1 cellular context compared by ENCODE assay signal in the genomic region with DNA sequence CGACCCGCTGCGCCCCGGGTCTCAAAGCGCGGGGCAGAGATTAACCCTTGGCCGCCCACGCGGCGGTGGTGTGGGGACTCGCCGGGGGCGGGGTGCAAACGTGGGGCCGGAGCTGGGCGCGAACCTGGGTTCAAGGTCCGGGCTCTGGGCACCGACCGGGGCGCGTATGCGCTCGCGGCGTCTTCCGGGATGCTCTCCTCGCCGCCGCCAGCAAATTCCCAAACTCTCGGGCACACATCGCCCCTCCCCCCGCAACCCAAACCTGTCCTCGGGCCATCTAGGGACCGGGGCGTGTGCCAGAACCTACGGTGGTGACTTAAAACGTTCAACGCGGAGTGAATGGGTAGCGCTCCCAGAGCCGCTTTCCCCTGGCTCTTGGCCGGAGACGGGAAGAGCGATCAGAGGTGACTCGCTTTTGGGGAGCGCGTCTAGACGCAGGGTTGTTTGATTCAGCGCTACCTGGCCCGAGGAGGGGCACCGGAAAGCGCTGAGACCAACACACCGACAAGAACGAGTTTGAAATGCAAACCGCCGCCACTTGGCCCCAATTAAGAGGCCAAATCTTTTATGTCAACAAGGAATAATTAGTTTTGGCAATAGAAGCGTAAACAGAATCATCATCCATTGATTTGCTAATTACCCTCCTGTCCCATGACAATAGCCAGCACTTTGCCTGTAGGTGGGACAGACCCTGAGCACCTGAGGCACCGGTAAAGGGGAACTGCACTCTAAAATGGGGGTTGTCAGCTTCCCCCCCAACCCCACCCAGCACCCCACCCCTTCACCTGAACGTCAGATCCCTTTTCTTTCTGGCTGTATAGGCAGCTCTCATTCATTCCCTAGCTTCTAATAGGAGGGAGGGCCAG.
A peak's percentile ranks its signal among the peaks of the same experiment; 100 is the strongest.
TF ChIP-seq lines count a peak whose summit lies in the region.

No MANE protein-coding gene starts in this region.

TF ChIP-seq in HepG2, 621 proteins besides CTCF, POLR2A, EP300 and RAD21 (continued from another document and continues in another):
- TF ChIP-seq, protein P1, sequence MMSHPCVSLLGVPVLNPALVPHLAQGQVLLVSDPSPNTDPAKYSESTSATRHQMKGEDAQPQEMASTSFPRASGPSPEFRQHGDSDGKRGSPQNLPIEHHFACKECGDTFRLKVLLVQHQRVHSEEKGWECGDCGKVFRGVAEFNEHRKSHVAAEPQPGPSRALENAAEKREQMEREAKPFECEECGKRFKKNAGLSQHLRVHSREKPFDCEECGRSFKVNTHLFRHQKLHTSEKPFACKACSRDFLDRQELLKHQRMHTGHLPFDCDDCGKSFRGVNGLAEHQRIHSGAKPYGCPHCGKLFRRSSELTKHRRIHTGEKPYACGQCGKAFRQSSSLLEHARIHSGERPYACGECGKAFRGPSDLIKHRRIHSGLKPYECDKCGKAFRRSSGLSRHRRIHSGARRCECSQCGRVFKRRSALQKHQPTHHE (CRISPR knock-in tag; IDR thresholded peaks at IDR 0.05; ENCODE audit: borderline replicate concordance) = peak; percentile 88; the same call in 1 of the 2 replicates
- TF ChIP-seq, protein P2, sequence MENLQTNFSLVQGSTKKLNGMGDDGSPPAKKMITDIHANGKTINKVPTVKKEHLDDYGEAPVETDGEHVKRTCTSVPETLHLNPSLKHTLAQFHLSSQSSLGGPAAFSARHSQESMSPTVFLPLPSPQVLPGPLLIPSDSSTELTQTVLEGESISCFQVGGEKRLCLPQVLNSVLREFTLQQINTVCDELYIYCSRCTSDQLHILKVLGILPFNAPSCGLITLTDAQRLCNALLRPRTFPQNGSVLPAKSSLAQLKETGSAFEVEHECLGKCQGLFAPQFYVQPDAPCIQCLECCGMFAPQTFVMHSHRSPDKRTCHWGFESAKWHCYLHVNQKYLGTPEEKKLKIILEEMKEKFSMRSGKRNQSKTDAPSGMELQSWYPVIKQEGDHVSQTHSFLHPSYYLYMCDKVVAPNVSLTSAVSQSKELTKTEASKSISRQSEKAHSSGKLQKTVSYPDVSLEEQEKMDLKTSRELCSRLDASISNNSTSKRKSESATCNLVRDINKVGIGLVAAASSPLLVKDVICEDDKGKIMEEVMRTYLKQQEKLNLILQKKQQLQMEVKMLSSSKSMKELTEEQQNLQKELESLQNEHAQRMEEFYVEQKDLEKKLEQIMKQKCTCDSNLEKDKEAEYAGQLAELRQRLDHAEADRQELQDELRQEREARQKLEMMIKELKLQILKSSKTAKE (CRISPR knock-in tag; IDR thresholded peaks at IDR 0.05; ENCODE audit: borderline replicate concordance) = peak; percentile 6; the same call in 1 of the 2 replicates
- TF ChIP-seq ZNF138 (CRISPR knock-in tag; IDR thresholded peaks at IDR 0.05; ENCODE audit: low read depth) (no peak), ELF3 (CRISPR knock-in tag; IDR thresholded peaks at IDR 0.05) (peak; percentile 66), ZBTB42 (CRISPR knock-in tag; IDR thresholded peaks at IDR 0.05) (no peak), ZNF607 (CRISPR knock-in tag; IDR thresholded peaks at IDR 0.05; ENCODE audit: borderline replicate concordance) (peak; percentile 86), TAF1 (CRISPR knock-in tag; IDR thresholded peaks at IDR 0.05) (peak; percentile 77), ZNF766 (CRISPR knock-in tag; IDR thresholded peaks at IDR 0.05; ENCODE audit: borderline replicate concordance) (peak; percentile 85), ZNF230 (CRISPR knock-in tag; IDR thresholded peaks at IDR 0.05) (peak; percentile 69; the same call in 1 of the 2 replicates), NCOR1 (IDR thresholded peaks at IDR 0.05; ENCODE audit: borderline replicate concordance, low read length) (peak; percentile 73), ZNF274 (CRISPR knock-in tag; IDR thresholded peaks at IDR 0.05) (peak; percentile 76; the same call in 1 of the 2 replicates), ARNT2 (CRISPR knock-in tag; IDR thresholded peaks at IDR 0.05; ENCODE audit: low read depth) (peak; percentile 93), ZSCAN21 (CRISPR knock-in tag; IDR thresholded peaks at IDR 0.05; ENCODE audit: borderline replicate concordance) (no peak), TBX3 (IDR thresholded peaks at IDR 0.05; ENCODE audit: borderline replicate concordance) (peak; percentile 57; the same call in 1 of the 2 replicates), ZNF234 (CRISPR knock-in tag; conservative IDR thresholded peaks at IDR 0.05) (peak; percentile 87; the same call in 1 of the 2 replicates), LCORL (IDR thresholded peaks at IDR 0.05) (peak; percentile 62; the same call in 1 of the 2 replicates), LCORL (CRISPR knock-in tag; IDR thresholded peaks at IDR 0.05) (peak; percentile 99), KLF6 (CRISPR knock-in tag; IDR thresholded peaks at IDR 0.05) (peak; percentile 66; the same call in 1 of the 2 replicates), ZNF460 (CRISPR knock-in tag; IDR thresholded peaks at IDR 0.05; ENCODE audit: borderline replicate concordance) (no peak), ZMAT3 (CRISPR knock-in tag; conservative IDR thresholded peaks at IDR 0.05) (peak; percentile 61; the same call in 1 of the 2 replicates), ZFP36L1 (CRISPR knock-in tag; IDR thresholded peaks at IDR 0.05) (no peak), ZNF256 (CRISPR knock-in tag; conservative IDR thresholded peaks at IDR 0.05) (0 out of 2 replicates have a peak, but pooled peaks have one; percentile 49), CBX1 (IDR thresholded peaks at IDR 0.05; ENCODE audit: low read depth) (peak; percentile 44), GATAD1 (CRISPR knock-in tag; IDR thresholded peaks at IDR 0.05) (peak; percentile 52), ATF7-NPFF (CRISPR knock-in tag; IDR thresholded peaks at IDR 0.05; ENCODE audit: low read depth) (peak; percentile 87), MEF2D (CRISPR knock-in tag; IDR thresholded peaks at IDR 0.05) (peak; percentile 92), NR2F6 (IDR thresholded peaks at IDR 0.05) (no peak), NR2F6 (CRISPR knock-in tag; IDR thresholded peaks at IDR 0.05) (peak; percentile 49; the same call in 1 of the 2 replicates), NFKBIZ (CRISPR knock-in tag; IDR thresholded peaks at IDR 0.05) (no peak; the same call in 1 of the 2 replicates), ZNF235 (CRISPR knock-in tag; IDR thresholded peaks at IDR 0.05; ENCODE audit: borderline replicate concordance) (peak; percentile 80), ZFX (CRISPR knock-in tag; IDR thresholded peaks at IDR 0.05; ENCODE audit: low read depth) (peak; percentile 38), MBNL3 (CRISPR knock-in tag; conservative IDR thresholded peaks at IDR 0.05) (no peak), ZNF263 (CRISPR knock-in tag; IDR thresholded peaks at IDR 0.05) (peak; percentile 70), IRF2 (CRISPR knock-in tag; IDR thresholded peaks at IDR 0.05) (peak; percentile 55; the same call in 1 of the 2 replicates), RBAK (CRISPR knock-in tag; IDR thresholded peaks at IDR 0.05) (no peak)
- TF ChIP-seq, protein P3, sequence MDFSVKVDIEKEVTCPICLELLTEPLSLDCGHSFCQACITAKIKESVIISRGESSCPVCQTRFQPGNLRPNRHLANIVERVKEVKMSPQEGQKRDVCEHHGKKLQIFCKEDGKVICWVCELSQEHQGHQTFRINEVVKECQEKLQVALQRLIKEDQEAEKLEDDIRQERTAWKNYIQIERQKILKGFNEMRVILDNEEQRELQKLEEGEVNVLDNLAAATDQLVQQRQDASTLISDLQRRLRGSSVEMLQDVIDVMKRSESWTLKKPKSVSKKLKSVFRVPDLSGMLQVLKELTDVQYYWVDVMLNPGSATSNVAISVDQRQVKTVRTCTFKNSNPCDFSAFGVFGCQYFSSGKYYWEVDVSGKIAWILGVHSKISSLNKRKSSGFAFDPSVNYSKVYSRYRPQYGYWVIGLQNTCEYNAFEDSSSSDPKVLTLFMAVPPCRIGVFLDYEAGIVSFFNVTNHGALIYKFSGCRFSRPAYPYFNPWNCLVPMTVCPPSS (IDR thresholded peaks at IDR 0.05) = no peak
- TF ChIP-seq, protein P4, sequence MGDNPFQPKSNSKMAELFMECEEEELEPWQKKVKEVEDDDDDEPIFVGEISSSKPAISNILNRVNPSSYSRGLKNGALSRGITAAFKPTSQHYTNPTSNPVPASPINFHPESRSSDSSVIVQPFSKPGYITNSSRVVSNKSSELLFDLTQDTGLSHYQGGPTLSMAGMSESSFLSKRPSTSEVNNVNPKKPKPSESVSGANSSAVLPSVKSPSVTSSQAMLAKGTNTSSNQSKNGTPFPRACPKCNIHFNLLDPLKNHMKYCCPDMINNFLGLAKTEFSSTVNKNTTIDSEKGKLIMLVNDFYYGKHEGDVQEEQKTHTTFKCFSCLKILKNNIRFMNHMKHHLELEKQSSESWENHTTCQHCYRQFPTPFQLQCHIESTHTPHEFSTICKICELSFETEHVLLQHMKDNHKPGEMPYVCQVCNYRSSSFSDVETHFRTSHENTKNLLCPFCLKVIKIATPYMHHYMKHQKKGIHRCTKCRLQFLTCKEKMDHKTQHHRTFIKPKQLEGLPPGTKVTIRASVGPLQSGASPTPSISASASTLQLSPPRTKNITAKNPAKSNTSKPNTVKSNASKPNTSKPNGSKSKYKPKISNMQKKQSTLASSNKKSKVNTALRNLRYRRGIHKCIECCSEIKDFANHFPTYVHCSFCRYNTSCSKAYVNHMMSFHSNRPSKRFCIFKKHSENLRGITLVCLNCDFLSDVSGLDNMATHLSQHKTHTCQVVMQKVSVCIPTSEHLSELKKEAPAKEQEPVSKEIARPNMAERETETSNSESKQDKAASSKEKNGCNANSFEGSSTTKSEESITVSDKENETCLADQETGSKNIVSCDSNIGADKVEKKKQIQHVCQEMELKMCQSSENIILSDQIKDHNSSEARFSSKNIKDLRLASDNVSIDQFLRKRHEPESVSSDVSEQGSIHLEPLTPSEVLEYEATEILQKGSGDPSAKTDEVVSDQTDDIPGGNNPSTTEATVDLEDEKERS (CRISPR knock-in tag; IDR thresholded peaks at IDR 0.05) = peak; percentile 67
- TF ChIP-seq, protein P5, sequence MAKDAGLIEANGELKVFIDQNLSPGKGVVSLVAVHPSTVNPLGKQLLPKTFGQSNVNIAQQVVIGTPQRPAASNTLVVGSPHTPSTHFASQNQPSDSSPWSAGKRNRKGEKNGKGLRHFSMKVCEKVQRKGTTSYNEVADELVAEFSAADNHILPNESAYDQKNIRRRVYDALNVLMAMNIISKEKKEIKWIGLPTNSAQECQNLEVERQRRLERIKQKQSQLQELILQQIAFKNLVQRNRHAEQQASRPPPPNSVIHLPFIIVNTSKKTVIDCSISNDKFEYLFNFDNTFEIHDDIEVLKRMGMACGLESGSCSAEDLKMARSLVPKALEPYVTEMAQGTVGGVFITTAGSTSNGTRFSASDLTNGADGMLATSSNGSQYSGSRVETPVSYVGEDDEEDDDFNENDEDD (CRISPR knock-in tag; IDR thresholded peaks at IDR 0.05; ENCODE audit: borderline replicate concordance) = peak; percentile 77; the same call in 1 of the 2 replicates
- TF ChIP-seq, protein P6, sequence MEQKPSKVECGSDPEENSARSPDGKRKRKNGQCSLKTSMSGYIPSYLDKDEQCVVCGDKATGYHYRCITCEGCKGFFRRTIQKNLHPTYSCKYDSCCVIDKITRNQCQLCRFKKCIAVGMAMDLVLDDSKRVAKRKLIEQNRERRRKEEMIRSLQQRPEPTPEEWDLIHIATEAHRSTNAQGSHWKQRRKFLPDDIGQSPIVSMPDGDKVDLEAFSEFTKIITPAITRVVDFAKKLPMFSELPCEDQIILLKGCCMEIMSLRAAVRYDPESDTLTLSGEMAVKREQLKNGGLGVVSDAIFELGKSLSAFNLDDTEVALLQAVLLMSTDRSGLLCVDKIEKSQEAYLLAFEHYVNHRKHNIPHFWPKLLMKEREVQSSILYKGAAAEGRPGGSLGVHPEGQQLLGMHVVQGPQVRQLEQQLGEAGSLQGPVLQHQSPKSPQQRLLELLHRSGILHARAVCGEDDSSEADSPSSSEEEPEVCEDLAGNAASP (CRISPR knock-in tag; IDR thresholded peaks at IDR 0.05; ENCODE audit: borderline replicate concordance) = peak; percentile 49
- TF ChIP-seq, protein P7, sequence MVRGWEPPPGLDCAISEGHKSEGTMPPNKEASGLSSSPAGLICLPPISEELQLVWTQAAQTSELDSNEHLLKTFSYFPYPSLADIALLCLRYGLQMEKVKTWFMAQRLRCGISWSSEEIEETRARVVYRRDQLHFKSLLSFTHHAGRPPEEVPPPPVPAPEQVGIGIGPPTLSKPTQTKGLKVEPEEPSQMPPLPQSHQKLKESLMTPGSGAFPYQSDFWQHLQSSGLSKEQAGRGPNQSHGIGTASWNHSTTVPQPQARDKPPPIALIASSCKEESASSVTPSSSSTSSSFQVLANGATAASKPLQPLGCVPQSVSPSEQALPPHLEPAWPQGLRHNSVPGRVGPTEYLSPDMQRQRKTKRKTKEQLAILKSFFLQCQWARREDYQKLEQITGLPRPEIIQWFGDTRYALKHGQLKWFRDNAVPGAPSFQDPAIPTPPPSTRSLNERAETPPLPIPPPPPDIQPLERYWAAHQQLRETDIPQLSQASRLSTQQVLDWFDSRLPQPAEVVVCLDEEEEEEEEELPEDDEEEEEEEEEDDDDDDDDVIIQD (CRISPR knock-in tag; IDR thresholded peaks at IDR 0.05; ENCODE audit: low read depth) = peak; percentile 19; the same call in 1 of the 2 replicates
- TF ChIP-seq, protein P8, sequence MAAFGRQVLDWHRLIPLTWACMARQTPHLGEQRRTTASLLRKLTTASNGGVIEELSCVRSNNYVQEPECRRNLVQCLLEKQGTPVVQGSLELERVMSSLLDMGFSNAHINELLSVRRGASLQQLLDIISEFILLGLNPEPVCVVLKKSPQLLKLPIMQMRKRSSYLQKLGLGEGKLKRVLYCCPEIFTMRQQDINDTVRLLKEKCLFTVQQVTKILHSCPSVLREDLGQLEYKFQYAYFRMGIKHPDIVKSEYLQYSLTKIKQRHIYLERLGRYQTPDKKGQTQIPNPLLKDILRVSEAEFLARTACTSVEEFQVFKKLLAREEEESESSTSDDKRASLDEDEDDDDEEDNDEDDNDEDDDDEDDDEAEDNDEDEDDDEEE (CRISPR knock-in tag; IDR thresholded peaks at IDR 0.05) = peak; percentile 97
- TF ChIP-seq, protein P9, sequence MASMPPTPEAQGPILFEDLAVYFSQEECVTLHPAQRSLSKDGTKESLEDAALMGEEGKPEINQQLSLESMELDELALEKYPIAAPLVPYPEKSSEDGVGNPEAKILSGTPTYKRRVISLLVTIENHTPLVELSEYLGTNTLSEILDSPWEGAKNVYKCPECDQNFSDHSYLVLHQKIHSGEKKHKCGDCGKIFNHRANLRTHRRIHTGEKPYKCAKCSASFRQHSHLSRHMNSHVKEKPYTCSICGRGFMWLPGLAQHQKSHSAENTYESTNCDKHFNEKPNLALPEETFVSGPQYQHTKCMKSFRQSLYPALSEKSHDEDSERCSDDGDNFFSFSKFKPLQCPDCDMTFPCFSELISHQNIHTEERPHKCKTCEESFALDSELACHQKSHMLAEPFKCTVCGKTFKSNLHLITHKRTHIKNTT (CRISPR knock-in tag; IDR thresholded peaks at IDR 0.05) = no peak
- TF ChIP-seq, protein P10, sequence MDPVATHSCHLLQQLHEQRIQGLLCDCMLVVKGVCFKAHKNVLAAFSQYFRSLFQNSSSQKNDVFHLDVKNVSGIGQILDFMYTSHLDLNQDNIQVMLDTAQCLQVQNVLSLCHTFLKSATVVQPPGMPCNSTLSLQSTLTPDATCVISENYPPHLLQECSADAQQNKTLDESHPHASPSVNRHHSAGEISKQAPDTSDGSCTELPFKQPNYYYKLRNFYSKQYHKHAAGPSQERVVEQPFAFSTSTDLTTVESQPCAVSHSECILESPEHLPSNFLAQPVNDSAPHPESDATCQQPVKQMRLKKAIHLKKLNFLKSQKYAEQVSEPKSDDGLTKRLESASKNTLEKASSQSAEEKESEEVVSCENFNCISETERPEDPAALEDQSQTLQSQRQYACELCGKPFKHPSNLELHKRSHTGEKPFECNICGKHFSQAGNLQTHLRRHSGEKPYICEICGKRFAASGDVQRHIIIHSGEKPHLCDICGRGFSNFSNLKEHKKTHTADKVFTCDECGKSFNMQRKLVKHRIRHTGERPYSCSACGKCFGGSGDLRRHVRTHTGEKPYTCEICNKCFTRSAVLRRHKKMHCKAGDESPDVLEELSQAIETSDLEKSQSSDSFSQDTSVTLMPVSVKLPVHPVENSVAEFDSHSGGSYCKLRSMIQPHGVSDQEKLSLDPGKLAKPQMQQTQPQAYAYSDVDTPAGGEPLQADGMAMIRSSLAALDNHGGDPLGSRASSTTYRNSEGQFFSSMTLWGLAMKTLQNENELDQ (CRISPR knock-in tag; IDR thresholded peaks at IDR 0.05; ENCODE audit: borderline replicate concordance) = no peak
